In the genomic region with DNA sequence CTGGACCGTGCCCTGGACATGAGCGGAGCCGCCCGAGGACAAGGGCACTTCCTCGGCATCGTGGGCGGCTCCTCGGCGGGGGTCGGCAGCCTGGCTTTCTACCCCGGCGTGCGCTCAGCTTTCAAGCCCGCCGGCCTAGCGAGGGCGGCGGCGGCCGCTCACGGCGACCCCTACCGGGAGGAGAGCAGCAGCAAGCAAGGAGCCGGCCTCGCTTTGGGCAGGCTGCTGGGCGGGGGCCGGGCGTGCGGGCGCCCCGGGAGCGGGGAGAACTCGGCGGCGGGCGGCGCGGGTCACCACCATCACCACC, we compare ENCODE assay signal across 9 cellular contexts. TPM values are rescaled to one million over a fixed set of nuclear protein-coding genes. Genes with fewer than 3 reads are reported as not detected.
DNase-seq lines count a peak whose midpoint lies in the region; ATAC-seq and TF ChIP-seq lines count a peak whose summit lies in the region.
"Had no signal": no experiment of that assay in that cellular context is flagged by ENCODE, and none has a peak within 500 bp of the region (broad histone marks: within the 10 kb centered on the region; RNA-seq: fewer than 3 reads in every experiment).

No MANE protein-coding gene starts in this region.

- peak overlapping the region; percentile 31; the same call in 1 of the 2 replicates for H3K4me3 ChIP-seq in AG04450 (ENCODE audit: low read depth, low read length)

- H3K4me3 Mint-ChIP-seq in chondrocyte (ENCODE audit: unreplicated experiment) (peak overlapping the region; percentile 60), memory B cell (peak overlapping the region; percentile 71)

- CTCF ChIA-PET in AG04450 (lab: Charles Lee), result interaction anchor here (0.6 to 0.9 kb wide), 8 partner anchors 12 to 1121 kb away, joined by 3 to 5 read pairs (median 3); no protein-coding TSS in a partner anchor

- DNase-seq in AG04450 (ENCODE audit: low read depth, low spot score) (no peak), NCI-H446 treated with DMSO at 0.1 percent for 48 hours (lab: John Stamatoyannopoulos, UW) (peak; percentile 52), chondrocyte (ENCODE audit: low spot score) (no peak), memory B cell (ENCODE audit: low spot score in 2 of 2) (peak in 1 of 2 donors; percentile 36), H4 (ENCODE audit: low spot score) (no peak), putamen (ENCODE audit: low spot score) (no peak)

- peaks cover 7% of the 10 kb centered on the region for H3K4me1 Mint-ChIP-seq in chondrocyte (ENCODE audit: low read depth)
- H3K4me1 Mint-ChIP-seq in memory B cell, result no peaks in the 10 kb centered on the region

- H3K27me3 ChIP-seq in AG04450 (ENCODE audit: control insufficient read depth, insufficient read depth, low read length), result peaks cover 93% of the 10 kb centered on the region

- no peak overlapping the region for H3K27ac Mint-ChIP-seq in chondrocyte (ENCODE audit: unreplicated experiment)
- no peak overlapping the region for H3K27ac Mint-ChIP-seq in memory B cell

- POLR2A ChIA-PET in AG04450 (lab: Yijun Ruan, JAX), result no interaction called here

- H3K27me3 Mint-ChIP-seq in chondrocyte (ENCODE audit: low read depth), result peaks cover 82% of the 10 kb centered on the region
- peaks cover 22% of the 10 kb centered on the region for H3K27me3 Mint-ChIP-seq in memory B cell

- peak; percentile 51; the same call in 1 of the 2 replicates for TF ChIP-seq CTCF in AG04450 (IDR thresholded peaks at IDR 0.05; ENCODE audit: low read depth, low read length)
- peak; percentile 78 for TF ChIP-seq CTCF in chondrocyte (IDR thresholded peaks at IDR 0.05)

- H3K36me3 Mint-ChIP-seq in chondrocyte (ENCODE audit: low read depth) (peaks cover 5% of the 10 kb centered on the region), memory B cell (peaks cover 2% of the 10 kb centered on the region)

- H3K9me3 ChIP-seq in AG04450 (ENCODE audit: control insufficient read depth, insufficient read depth, low read length), result peaks cover 7% of the 10 kb centered on the region

- peak; percentile 71 for ATAC-seq in GM18498 (IDR thresholded peaks at IDR 0.05; ENCODE audit: unreplicated experiment)
- ATAC-seq in HG02852 (IDR thresholded peaks at IDR 0.05; ENCODE audit: unreplicated experiment), result peak; percentile 55
- peak; percentile 59 for ATAC-seq in memory B cell (ENCODE audit: low read depth)

- peaks cover 2% of the 10 kb centered on the region for H3K9me3 Mint-ChIP-seq in chondrocyte (ENCODE audit: low read depth)
- H3K9me3 Mint-ChIP-seq in memory B cell, result no peaks in the 10 kb centered on the region

- no peak overlapping the region for H3K27ac ChIP-seq in AG04450 (ENCODE audit: low read depth, low read length)

RNA-seq across cellular contexts. Expression of gene PRDM13, which starts 6.7 kb away (rescaled TPM):
- polyA plus RNA-seq in AG04450 (2011; rRNA removed), result not detected in 2 replicates
- not detected in 2 replicates for polyA minus RNA-seq in AG04450 (2011; rRNA and poly(A)+ RNA removed)
- not detected in 3 replicates for total RNA-seq in chondrocyte
- not detected in 2 replicates for total RNA-seq in H4 (2014; rRNA removed; shearing (Covaris generic))
- total RNA-seq: frontal cortex had no signal

RNA-seq across cellular contexts. Expression of gene CCNC, which starts 44.9 kb away (rescaled TPM):
- 54.9 and 68.4 TPM in 2 replicates for polyA plus RNA-seq in AG04450 (2011; rRNA removed)
- polyA minus RNA-seq in AG04450 (2011; rRNA and poly(A)+ RNA removed), result 21.1 and 46.1 TPM in 2 replicates
- total RNA-seq in chondrocyte, result 35.0 to 45.0 TPM (median 35.5 TPM) in 3 replicates
- total RNA-seq in H4 (2014; rRNA removed; shearing (Covaris generic)), result 77.1 and 94.4 TPM in 2 replicates
